Comparison of ENCODE assay signal across 9 cellular contexts in genomic region chr16:81238296-81239011, GRCh38. TPM values are rescaled to one million over a fixed set of nuclear protein-coding genes. Genes with fewer than 3 reads are reported as not detected.
A peak's percentile ranks its signal among the peaks of the same experiment; 100 is the strongest.
DNase-seq lines count a peak whose midpoint lies in the region; ATAC-seq lines count a peak whose summit lies in the region.
"Had no signal": no experiment of that assay in that cellular context is flagged by ENCODE, and none has a peak within 500 bp of the region (broad histone marks: within the 10 kb centered on the region; RNA-seq: fewer than 3 reads in every experiment).

TSS of gene BCO1 (plus strand) at chr16:81238689. CDS start at chr16:81238909, 220 bp downstream.

- peak within 1 kb of the TSS; percentile 4 to 15 for H3K27ac Mint-ChIP-seq in effector memory CD8-positive, alpha-beta T cell

- H3K4me3 Mint-ChIP-seq in effector memory CD8-positive, alpha-beta T cell: peak within 1 kb of the TSS; percentile 18 to 29

- peaks cover 0 to 13% of the 10 kb centered on the region in 2 donors for H3K27me3 Mint-ChIP-seq in effector memory CD8-positive, alpha-beta T cell

- no peak for ATAC-seq in effector memory CD8-positive, alpha-beta T cell (replicated peaks)
- no peak for ATAC-seq in GM21717 (IDR thresholded peaks at IDR 0.05; ENCODE audit: unreplicated experiment)

- peaks cover 5 to 7% of the 10 kb centered on the region in 2 donors for H3K4me1 Mint-ChIP-seq in effector memory CD8-positive, alpha-beta T cell (ENCODE audit: low read depth in 2 of 2)

- H3K9me3 Mint-ChIP-seq in effector memory CD8-positive, alpha-beta T cell: no peaks in the 10 kb centered on the region

- DNase-seq in NCI-H345 (lab: John Stamatoyannopoulos, UW) (peak; percentile 18), NCI-H345 treated with DMSO at 0.1 percent for 48 hours (lab: John Stamatoyannopoulos, UW; ENCODE audit: unreplicated experiment) (no peak), NCI-H2227 (lab: John Stamatoyannopoulos, UW; ENCODE audit: unreplicated experiment) (peak; percentile 15), myocyte (ENCODE audit: low read depth) (peak; percentile 60), HuH-7 (ENCODE audit: low spot score) (no peak), GDM1 (lab: John Stamatoyannopoulos, UW) (no peak)
- DNase-seq in effector memory CD8-positive, alpha-beta T cell: no peak

- no peaks in the 10 kb centered on the region for H3K36me3 Mint-ChIP-seq in effector memory CD8-positive, alpha-beta T cell (ENCODE audit: insufficient read depth)

RNA-seq across cellular contexts. Expression of gene BCO1, which starts in this region (rescaled TPM):
- total RNA-seq in myocyte: not detected in 2 replicates
- not detected for polyA plus RNA-seq in myocyte (2012)
- total RNA-seq: temporal lobe had no signal

Comparison
In these comparisons a context has a peak if more than half of its experiments do, and no peak if none do; other contexts are left out.
1. DNase-seq: peak in NCI-H345 (single experiment) and NCI-H2227 (single experiment); none in NCI-H345 treated with DMSO at 0.1 percent for 48 hours (single experiment), effector memory CD8-positive, alpha-beta T cell (0 of 3), HuH-7 (single experiment) and GDM1 (single experiment).
2. Peak in DNase-seq in myocyte; RNA of the gene not detected or under 1 TPM.